In the genomic region with DNA sequence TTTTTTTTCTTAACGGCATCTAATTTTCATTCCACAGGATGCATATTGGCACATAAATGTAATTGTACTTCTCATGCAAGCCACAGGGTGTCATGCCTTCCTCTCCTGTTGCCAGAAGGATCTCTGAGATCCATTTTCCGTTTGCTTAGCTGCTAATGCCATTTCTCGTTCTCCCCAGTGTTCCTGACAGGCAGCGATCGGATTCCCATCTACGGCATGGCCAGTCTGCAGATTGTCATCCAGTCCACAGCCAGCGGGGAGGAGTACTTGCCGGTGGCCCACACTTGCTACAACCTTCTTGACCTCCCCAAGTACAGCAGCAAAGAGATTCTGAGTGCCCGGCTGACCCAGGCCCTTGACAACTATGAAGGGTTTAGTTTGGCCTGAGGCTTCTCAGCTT, we compare ENCODE assay signal across 8 cellular contexts. TPM values are rescaled to one million over a fixed set of nuclear protein-coding genes. Genes with fewer than 3 reads are reported as not detected.
DNase-seq lines count a peak whose midpoint lies in the region; ATAC-seq, FAIRE-seq and TF ChIP-seq lines count a peak whose summit lies in the region.

No MANE protein-coding gene starts in this region.

- no peaks in the 10 kb centered on the region for H3K27me3 ChIP-seq in GM06990 (replicated peaks; ENCODE audit: control insufficient read depth, insufficient read depth, low read length)
- H3K27me3 ChIP-seq in endothelial cell of umbilical vein (ENCODE audit: control insufficient read depth in 2 of 2, insufficient read depth in 2 of 2, low read length in 2 of 2), result no peaks in the 10 kb centered on the region
- H3K27me3 ChIP-seq in neural cell (ENCODE audit: insufficient read depth, low read depth, low read length), result no peaks in the 10 kb centered on the region

- H4K20me1 ChIP-seq in endothelial cell of umbilical vein (replicated peaks; ENCODE audit: control insufficient read depth, extremely low read depth, insufficient read depth, low read length), result no peaks in the 10 kb centered on the region
- H4K20me1 ChIP-seq in neural cell (ENCODE audit: insufficient read depth), result no peaks in the 10 kb centered on the region

- no peaks in the 10 kb centered on the region for H3K9me1 ChIP-seq in endothelial cell of umbilical vein (replicated peaks; ENCODE audit: control insufficient read depth, extremely low read depth, insufficient read depth, low read length)

- peak; percentile 6 for TF ChIP-seq CTCF in GM06990 (IDR thresholded peaks at IDR 0.05; ENCODE audit: insufficient read depth, low read length, poor library complexity, severe bottlenecking)
- peak; percentile 32 to 58 for TF ChIP-seq CTCF in endothelial cell of umbilical vein (IDR thresholded peaks at IDR 0.05; ENCODE audit: extremely low read depth in 1 of 2, insufficient read depth in 1 of 2, low read depth in 1 of 2, low read length in 2 of 2)
- TF ChIP-seq CTCF in neural cell (IDR thresholded peaks at IDR 0.05; ENCODE audit: poor library complexity, severe bottlenecking), result peak; percentile 78

- no peaks in the 10 kb centered on the region for H3F3A ChIP-seq in neural cell (ENCODE audit: insufficient read depth, low read length, poor library complexity, severe bottlenecking)

- no peak for DNase-seq in GM06990 (ENCODE audit: extremely low read depth, insufficient read length)
- peak; percentile 79 for DNase-seq in NCI-H526 treated with DMSO at 0.1 percent for 48 hours (lab: John Stamatoyannopoulos, UW)
- DNase-seq in endothelial cell of umbilical vein (ENCODE audit: low read depth, low spot score), result peak; percentile 67

- BruUV-seq in endothelial cell of umbilical vein (replicated peaks; lab: Mats Ljungman, UMichigan), result no TSS peak

- ATAC-seq in GM19351 (IDR thresholded peaks at IDR 0.05; ENCODE audit: unreplicated experiment) (no peak), GM18520 (IDR thresholded peaks at IDR 0.05; ENCODE audit: unreplicated experiment) (no peak), HG02981 (IDR thresholded peaks at IDR 0.05; ENCODE audit: unreplicated experiment) (no peak), HG03432 (IDR thresholded peaks at IDR 0.05; ENCODE audit: unreplicated experiment) (no peak)

- CTCF ChIA-PET in endothelial cell of umbilical vein (lab: Charles Lee), result interaction anchor here (0.6 to 6.7 kb wide), 24 partner anchors 10 to 316 kb away, joined by 3 to 75 read pairs (median 5); no protein-coding TSS in a partner anchor

- peak; percentile 12 for FAIRE-seq in endothelial cell of umbilical vein (lab: Jason Lieb, UNC)

- no peak for TF ChIP-seq EP300 in neural cell (conservative IDR thresholded peaks at IDR 0.05; ENCODE audit: poor library complexity, severe bottlenecking)

- no peak overlapping the region for H3K9ac ChIP-seq in endothelial cell of umbilical vein (replicated peaks; ENCODE audit: extremely low read depth, insufficient read depth, low read length)
- H3K9ac ChIP-seq in neural cell (ENCODE audit: low read length), result no peak overlapping the region

- H2AFZ ChIP-seq in endothelial cell of umbilical vein (ENCODE audit: low read depth, low read length) (peak overlapping the region; percentile 50), neural cell (ENCODE audit: low read depth, low read length) (no peak overlapping the region)

- H3K9me3 ChIP-seq in endothelial cell of umbilical vein (replicated peaks; ENCODE audit: control insufficient read depth, insufficient read depth, low read length) (no peaks in the 10 kb centered on the region), neural cell (ENCODE audit: low read length) (no peaks in the 10 kb centered on the region)

- no peak for TF ChIP-seq POLR2A in endothelial cell of umbilical vein (IDR thresholded peaks at IDR 0.05; ENCODE audit: low read depth, low read length)

- H3K79me2 ChIP-seq in endothelial cell of umbilical vein (ENCODE audit: control insufficient read depth, insufficient read depth, low read length), result no peaks in the 10 kb centered on the region
- no peaks in the 10 kb centered on the region for H3K79me2 ChIP-seq in neural cell (replicated peaks; ENCODE audit: insufficient read depth, low read length)

- H3K27ac ChIP-seq in endothelial cell of umbilical vein (ENCODE audit: insufficient read depth, low read depth, low read length), result no peak overlapping the region
- H3K27ac ChIP-seq in neural cell (ENCODE audit: low read length), result peak overlapping the region; percentile 76

- H3K4me2 ChIP-seq in endothelial cell of umbilical vein (ENCODE audit: insufficient read depth, low read length), result no peak overlapping the region
- H3K4me2 ChIP-seq in neural cell (ENCODE audit: low read length), result no peak overlapping the region

- peak; percentile 80 for TF ChIP-seq RAD21 in neural cell (conservative IDR thresholded peaks at IDR 0.05)

- no peaks in the 10 kb centered on the region for H3K9me2 ChIP-seq in neural cell (ENCODE audit: insufficient read depth, low read length)

- H3K4me3 ChIP-seq in GM06990 (replicated peaks; ENCODE audit: low read depth, low read length) (no peak overlapping the region), endothelial cell of umbilical vein (replicated peaks in 1 of 3; ENCODE audit: insufficient read depth in 1 of 3, low read depth in 1 of 3, low read length in 3 of 3) (no peak overlapping the region), neural cell (ENCODE audit: low read length) (no peak overlapping the region)

- H3K36me3 ChIP-seq in GM06990 (ENCODE audit: control insufficient read depth, insufficient read depth, low read length), result no peaks in the 10 kb centered on the region; the same call in 1 of the 2 replicates
- H3K36me3 ChIP-seq in endothelial cell of umbilical vein (ENCODE audit: control insufficient read depth in 2 of 2, extremely low read depth in 1 of 2, insufficient read depth in 2 of 2, low read length in 2 of 2), result no peaks in the 10 kb centered on the region
- peaks cover 22% of the 10 kb centered on the region for H3K36me3 ChIP-seq in neural cell (ENCODE audit: insufficient read depth, low read length)

- H3K4me1 ChIP-seq in endothelial cell of umbilical vein (ENCODE audit: control insufficient read depth, extremely low read depth, insufficient read depth, low read length), result no peaks in the 10 kb centered on the region

- intact Hi-C loops in endothelial cell of umbilical vein (cut with micrococcal nuclease), result loop anchor here (1.0 kb wide), 3 partner anchors 85 to 318 kb away; no protein-coding TSS in a partner anchor

- POLR2A ChIA-PET in endothelial cell of umbilical vein (lab: Charles Lee), result no interaction called here

- dilution Hi-C loops in endothelial cell of umbilical vein (cut with MboI; ENCODE audit: extremely low pct_ligation_motif_present, low sequenced_read_pairs), result no loop called here

TF ChIP-seq in endothelial cell of umbilical vein, 7 proteins besides CTCF, POLR2A, EP300 and RAD21:
- TF ChIP-seq EZH2 (IDR thresholded peaks at IDR 0.05; ENCODE audit: borderline replicate concordance, low read depth, low read length, severe bottlenecking), result no peak
- no peak for TF ChIP-seq FOS (IDR thresholded peaks at IDR 0.05; ENCODE audit: borderline replicate concordance, insufficient read depth, low read length)
- TF ChIP-seq JUN (IDR thresholded peaks at IDR 0.05; ENCODE audit: borderline replicate concordance, insufficient read depth, insufficient read length, low read depth), result no peak
- TF ChIP-seq MAX (IDR thresholded peaks at IDR 0.05; ENCODE audit: insufficient read depth, insufficient read length), result no peak
- no peak for TF ChIP-seq MYC (IDR thresholded peaks at IDR 0.05; ENCODE audit: low read depth, low read length)
- no peak for TF ChIP-seq GATA2 (IDR thresholded peaks at IDR 0.05; ENCODE audit: insufficient read depth, insufficient read length, low read depth, low read length)
- TF ChIP-seq POLR2AphosphoS5 (IDR thresholded peaks at IDR 0.05; ENCODE audit: insufficient read depth, low read depth, low read length), result no peak

TF ChIP-seq in neural cell, 6 proteins besides CTCF, POLR2A, EP300 and RAD21:
- no peak for TF ChIP-seq POLR2AphosphoS5 (IDR thresholded peaks at IDR 0.05)
- TF ChIP-seq SMC3 (conservative IDR thresholded peaks at IDR 0.05; ENCODE audit: poor library complexity), result peak; percentile 84
TF ChIP-seq in neural cell: peak in this region for 1.

RNA-seq across cellular contexts. Expression of gene NAP1L5, which starts 8.9 kb away (rescaled TPM):
- total RNA-seq in endothelial cell of umbilical vein, result 6.1 and 7.6 TPM in 2 replicates
- 2.1 and 3.4 TPM in 2 replicates for polyA plus RNA-seq in endothelial cell of umbilical vein
- 6.3 and 6.4 TPM in 2 replicates for polyA plus RNA-seq in endothelial cell of umbilical vein (2011; cell fraction: cytosol; rRNA removed)
- 1.9 and 2.8 TPM in 2 replicates for polyA plus RNA-seq in endothelial cell of umbilical vein (2011; cell fraction: nucleus; rRNA removed)
- polyA plus RNA-seq in endothelial cell of umbilical vein (2012), result 8.1 and 13.9 TPM in 2 replicates
- polyA minus RNA-seq in endothelial cell of umbilical vein, result 1.4 and 2.2 TPM in 2 replicates
- polyA minus RNA-seq in endothelial cell of umbilical vein (2011; cell fraction: cytosol; rRNA and poly(A)+ RNA removed), result not detected
- polyA minus RNA-seq in endothelial cell of umbilical vein (2011; cell fraction: nucleus; rRNA and poly(A)+ RNA removed), result 0.91 and 1.7 TPM in 2 replicates
- polyA plus RNA-seq in neural cell, result 44.2 and 53.1 TPM in 2 replicates
- 37.5 and 41.9 TPM in 2 replicates for polyA minus RNA-seq in neural cell

Comparison
In these comparisons a context has a peak if more than half of its experiments do, and no peak if none do; other contexts are left out.
1. CTCF ChIP-seq: peak in every context shown above with its lines; median percentile 78 in neural cell; 45 in endothelial cell of umbilical vein; 6 in GM06990.